1 cellular context compared by ENCODE assay signal in genomic region chr3:25428950-25429349, GRCh38.
TF ChIP-seq lines count a peak whose summit lies in the region.

No MANE protein-coding gene starts in this region.

TF ChIP-seq in SK-N-SH treated with all-trans-retinoic acid at 6 μM for 48 hours, 23 proteins besides CTCF, POLR2A, EP300 and RAD21 (continued from another document):
- TF ChIP-seq, protein P1, sequence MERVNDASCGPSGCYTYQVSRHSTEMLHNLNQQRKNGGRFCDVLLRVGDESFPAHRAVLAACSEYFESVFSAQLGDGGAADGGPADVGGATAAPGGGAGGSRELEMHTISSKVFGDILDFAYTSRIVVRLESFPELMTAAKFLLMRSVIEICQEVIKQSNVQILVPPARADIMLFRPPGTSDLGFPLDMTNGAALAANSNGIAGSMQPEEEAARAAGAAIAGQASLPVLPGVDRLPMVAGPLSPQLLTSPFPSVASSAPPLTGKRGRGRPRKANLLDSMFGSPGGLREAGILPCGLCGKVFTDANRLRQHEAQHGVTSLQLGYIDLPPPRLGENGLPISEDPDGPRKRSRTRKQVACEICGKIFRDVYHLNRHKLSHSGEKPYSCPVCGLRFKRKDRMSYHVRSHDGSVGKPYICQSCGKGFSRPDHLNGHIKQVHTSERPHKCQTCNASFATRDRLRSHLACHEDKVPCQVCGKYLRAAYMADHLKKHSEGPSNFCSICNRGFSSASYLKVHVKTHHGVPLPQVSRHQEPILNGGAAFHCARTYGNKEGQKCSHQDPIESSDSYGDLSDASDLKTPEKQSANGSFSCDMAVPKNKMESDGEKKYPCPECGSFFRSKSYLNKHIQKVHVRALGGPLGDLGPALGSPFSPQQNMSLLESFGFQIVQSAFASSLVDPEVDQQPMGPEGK (CRISPR knock-in tag; IDR thresholded peaks at IDR 0.05; ENCODE audit: borderline replicate concordance): no peak
- TF ChIP-seq ISL1 (CRISPR knock-in tag; IDR thresholded peaks at IDR 0.05): no peak
- TF ChIP-seq ZNF70 (CRISPR knock-in tag; IDR thresholded peaks at IDR 0.05): no peak
- no peak for TF ChIP-seq POU6F1 (CRISPR knock-in tag; IDR thresholded peaks at IDR 0.05; ENCODE audit: borderline replicate concordance, low read depth)
- TF ChIP-seq BACH2 (CRISPR knock-in tag; IDR thresholded peaks at IDR 0.05; ENCODE audit: borderline replicate concordance): no peak
- TF ChIP-seq TCF4 (CRISPR knock-in tag; IDR thresholded peaks at IDR 0.05; ENCODE audit: borderline replicate concordance): no peak
- TF ChIP-seq, protein P2, sequence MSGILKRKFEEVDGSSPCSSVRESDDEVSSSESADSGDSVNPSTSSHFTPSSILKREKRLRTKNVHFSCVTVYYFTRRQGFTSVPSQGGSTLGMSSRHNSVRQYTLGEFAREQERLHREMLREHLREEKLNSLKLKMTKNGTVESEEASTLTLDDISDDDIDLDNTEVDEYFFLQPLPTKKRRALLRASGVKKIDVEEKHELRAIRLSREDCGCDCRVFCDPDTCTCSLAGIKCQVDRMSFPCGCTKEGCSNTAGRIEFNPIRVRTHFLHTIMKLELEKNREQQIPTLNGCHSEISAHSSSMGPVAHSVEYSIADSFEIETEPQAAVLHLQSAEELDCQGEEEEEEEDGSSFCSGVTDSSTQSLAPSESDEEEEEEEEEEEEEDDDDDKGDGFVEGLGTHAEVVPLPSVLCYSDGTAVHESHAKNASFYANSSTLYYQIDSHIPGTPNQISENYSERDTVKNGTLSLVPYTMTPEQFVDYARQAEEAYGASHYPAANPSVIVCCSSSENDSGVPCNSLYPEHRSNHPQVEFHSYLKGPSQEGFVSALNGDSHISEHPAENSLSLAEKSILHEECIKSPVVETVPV (CRISPR knock-in tag; IDR thresholded peaks at IDR 0.05): no peak
- TF ChIP-seq ZFP3 (CRISPR knock-in tag; IDR thresholded peaks at IDR 0.05): no peak
- TF ChIP-seq GLIS3 (CRISPR knock-in tag; IDR thresholded peaks at IDR 0.05): no peak
- TF ChIP-seq, protein P3, sequence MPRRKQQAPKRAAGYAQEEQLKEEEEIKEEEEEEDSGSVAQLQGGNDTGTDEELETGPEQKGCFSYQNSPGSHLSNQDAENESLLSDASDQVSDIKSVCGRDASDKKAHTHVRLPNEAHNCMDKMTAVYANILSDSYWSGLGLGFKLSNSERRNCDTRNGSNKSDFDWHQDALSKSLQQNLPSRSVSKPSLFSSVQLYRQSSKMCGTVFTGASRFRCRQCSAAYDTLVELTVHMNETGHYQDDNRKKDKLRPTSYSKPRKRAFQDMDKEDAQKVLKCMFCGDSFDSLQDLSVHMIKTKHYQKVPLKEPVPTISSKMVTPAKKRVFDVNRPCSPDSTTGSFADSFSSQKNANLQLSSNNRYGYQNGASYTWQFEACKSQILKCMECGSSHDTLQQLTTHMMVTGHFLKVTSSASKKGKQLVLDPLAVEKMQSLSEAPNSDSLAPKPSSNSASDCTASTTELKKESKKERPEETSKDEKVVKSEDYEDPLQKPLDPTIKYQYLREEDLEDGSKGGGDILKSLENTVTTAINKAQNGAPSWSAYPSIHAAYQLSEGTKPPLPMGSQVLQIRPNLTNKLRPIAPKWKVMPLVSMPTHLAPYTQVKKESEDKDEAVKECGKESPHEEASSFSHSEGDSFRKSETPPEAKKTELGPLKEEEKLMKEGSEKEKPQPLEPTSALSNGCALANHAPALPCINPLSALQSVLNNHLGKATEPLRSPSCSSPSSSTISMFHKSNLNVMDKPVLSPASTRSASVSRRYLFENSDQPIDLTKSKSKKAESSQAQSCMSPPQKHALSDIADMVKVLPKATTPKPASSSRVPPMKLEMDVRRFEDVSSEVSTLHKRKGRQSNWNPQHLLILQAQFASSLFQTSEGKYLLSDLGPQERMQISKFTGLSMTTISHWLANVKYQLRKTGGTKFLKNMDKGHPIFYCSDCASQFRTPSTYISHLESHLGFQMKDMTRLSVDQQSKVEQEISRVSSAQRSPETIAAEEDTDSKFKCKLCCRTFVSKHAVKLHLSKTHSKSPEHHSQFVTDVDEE (CRISPR knock-in tag; IDR thresholded peaks at IDR 0.05): no peak
- TF ChIP-seq SNAI2 (CRISPR knock-in tag; IDR thresholded peaks at IDR 0.05): no peak
